ENCODE assay signal across 2 cellular contexts in genomic region chr11:77602385-77603105, GRCh38.
TF ChIP-seq lines count a peak whose summit lies in the region.

No MANE protein-coding gene starts in this region.

TF ChIP-seq in GM23338, 12 proteins besides CTCF, POLR2A, EP300 and RAD21 (continued from another document):
- TF ChIP-seq REST (IDR thresholded peaks at IDR 0.05; ENCODE audit: unreplicated experiment) (no peak), ETS1 (IDR thresholded peaks at IDR 0.05) (no peak), ZNF462 (CRISPR knock-in tag; IDR thresholded peaks at IDR 0.05) (no peak)

TF ChIP-seq in SK-N-SH, 30 proteins besides CTCF, POLR2A, EP300 and RAD21 (continued from another document):
- TF ChIP-seq TAF1 (IDR thresholded peaks at IDR 0.05; ENCODE audit: borderline replicate concordance, low read depth, low read length) (no peak), RXRA (IDR thresholded peaks at IDR 0.05; ENCODE audit: borderline replicate concordance, low read depth) (no peak; the same call in 1 of the 2 replicates), MEF2A (IDR thresholded peaks at IDR 0.05; ENCODE audit: borderline replicate concordance, low read depth) (no peak), FOXJ3 (CRISPR knock-in tag; IDR thresholded peaks at IDR 0.05) (no peak), EZH2phosphoT487 (IDR thresholded peaks at IDR 0.05; ENCODE audit: borderline replicate concordance, low read depth) (no peak), YY1 (IDR thresholded peaks at IDR 0.05; ENCODE audit: low read depth) (no peak), SIN3A (IDR thresholded peaks at IDR 0.05; ENCODE audit: borderline replicate concordance, low read depth, low read length) (no peak), GATA2 (CRISPR knock-in tag; IDR thresholded peaks at IDR 0.05) (no peak), FOSL2 (IDR thresholded peaks at IDR 0.05; ENCODE audit: borderline replicate concordance, low read depth) (peak; percentile 99), POLR2AphosphoS5 (IDR thresholded peaks at IDR 0.05; ENCODE audit: low read depth, low read length) (peak; percentile 41; the same call in 1 of the 2 replicates), IRF3 (IDR thresholded peaks at IDR 0.05; ENCODE audit: low read depth, low read length) (no peak), USF2 (IDR thresholded peaks at IDR 0.05; ENCODE audit: borderline replicate concordance, low read depth, low read length) (no peak), ELF1 (IDR thresholded peaks at IDR 0.05) (no peak), NRF1 (IDR thresholded peaks at IDR 0.05; ENCODE audit: low read depth, low read length) (no peak), RCOR1 (IDR thresholded peaks at IDR 0.05; ENCODE audit: low read length) (no peak), ZBTB33 (IDR thresholded peaks at IDR 0.05; ENCODE audit: borderline replicate concordance, low read depth) (0 out of 2 replicates have a peak, but pooled peaks have one; percentile 16), USF1 (IDR thresholded peaks at IDR 0.05; ENCODE audit: borderline replicate concordance, low read depth) (no peak), RFX5 (IDR thresholded peaks at IDR 0.05; ENCODE audit: low read length) (no peak), GABPA (IDR thresholded peaks at IDR 0.05; ENCODE audit: low read depth) (no peak), MAX (IDR thresholded peaks at IDR 0.05; ENCODE audit: low read depth) (peak; percentile 74), CHD2 (IDR thresholded peaks at IDR 0.05; ENCODE audit: low read length, partially characterized antibody) (no peak), TCF12 (IDR thresholded peaks at IDR 0.05) (peak; percentile 75), MXI1 (IDR thresholded peaks at IDR 0.05; ENCODE audit: low read depth, low read length) (no peak), PBX3 (IDR thresholded peaks at IDR 0.05) (peak; percentile 67), JUND (IDR thresholded peaks at IDR 0.05) (peak; percentile 94), TEAD4 (IDR thresholded peaks at IDR 0.05; ENCODE audit: borderline replicate concordance, insufficient read depth) (peak; percentile 68; the same call in 1 of the 2 replicates), FOXM1 (IDR thresholded peaks at IDR 0.05; ENCODE audit: low read depth) (no peak), SMC3 (IDR thresholded peaks at IDR 0.05; ENCODE audit: low read depth, low read length) (no peak), NFIC (IDR thresholded peaks at IDR 0.05; ENCODE audit: borderline replicate concordance) (peak; percentile 68)
